20 cellular contexts compared by ENCODE assay signal in the genomic region with DNA sequence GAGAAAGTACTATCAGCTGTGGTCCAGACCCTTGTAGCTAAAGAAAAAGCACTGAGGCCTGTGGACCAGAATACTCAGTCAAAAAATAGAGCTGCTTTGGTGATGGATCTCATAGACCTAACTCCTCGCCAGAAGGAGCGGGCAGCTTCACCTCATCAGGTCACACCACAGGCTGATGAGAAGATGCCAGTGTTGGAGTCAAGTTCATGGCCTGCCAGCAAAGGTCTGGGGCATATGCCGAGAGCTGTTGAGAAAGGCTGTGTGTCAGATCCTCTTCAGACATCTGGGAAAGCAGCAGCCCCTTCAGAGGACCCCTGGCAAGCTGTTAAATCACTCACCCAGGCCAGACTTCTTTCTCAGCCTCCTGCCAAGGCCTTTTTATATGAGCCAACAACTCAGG. TPM values are rescaled to one million over a fixed set of nuclear protein-coding genes. Genes with fewer than 3 reads are reported as not detected.
DNase-seq lines count a peak whose midpoint lies in the region; ATAC-seq and TF ChIP-seq lines count a peak whose summit lies in the region.
"Had no signal": no experiment of that assay in that cellular context is flagged by ENCODE, and none has a peak within 500 bp of the region (broad histone marks: within the 10 kb centered on the region; RNA-seq: fewer than 3 reads in every experiment).

No MANE protein-coding gene starts in this region.

- no peak for ATAC-seq in activated CD8-positive, alpha-beta memory T cell treated with anti-CD3 and anti-CD28 coated beads, Interleukin-2, amount 10 ng/mL, durations not matched to agents 7 days and 5 days
- ATAC-seq in left colon, result no peak

- H2BK12ac ChIP-seq in neuronal stem cell (ENCODE audit: low read length), result no peak overlapping the region

- intact Hi-C loops in CD14-positive monocyte (cut with micrococcal nuclease), result no loop called here
- intact Hi-C loops in left colon (cut with DNase I, micrococcal nuclease), result no loop called here

- no peak overlapping the region for H2BK15ac ChIP-seq in neuronal stem cell (ENCODE audit: low read length)

- H3K79me1 ChIP-seq in neuronal stem cell (ENCODE audit: low read depth, low read length), result no peaks in the 10 kb centered on the region

- no peak overlapping the region for H3K4me3 ChIP-seq in neuronal stem cell (ENCODE audit: low read length in 2 of 2)
- H3K4me3 ChIP-seq: coronary artery, PC-9, suprapubic skin had no signal

- H3K4me1 Mint-ChIP-seq in activated CD8-positive, alpha-beta memory T cell treated with anti-CD3 and anti-CD28 coated beads, Interleukin-2, amount 10 ng/mL, durations not matched to agents 7 days and 5 days, result peaks cover 59% of the 10 kb centered on the region
- peaks cover 55% of the 10 kb centered on the region for H3K4me1 Mint-ChIP-seq in CD14-positive monocyte

- WGBS in neuronal stem cell (ENCODE audit: extremely low coverage in 2 of 2, insufficient read length in 2 of 2, insufficient replicate concordance in 1 of 2), 2 donors, result no CpG with 5 or more reads among the region's 3 CpGs

- H3K4me2 ChIP-seq in neuronal stem cell (ENCODE audit: insufficient read depth, low read length, poor library complexity, severe bottlenecking), result no peak overlapping the region
- H3K4me2 ChIP-seq: KMS-11, PC-9 had no signal

- no peaks in the 10 kb centered on the region for H3K9me3 ChIP-seq in neuronal stem cell (replicated peaks in 1 of 2; ENCODE audit: control insufficient read depth in 2 of 2, insufficient read depth in 1 of 2, low read depth in 1 of 2, low read length in 2 of 2)
- H3K9me3 ChIP-seq: suprapubic skin had no signal

- no peak overlapping the region for H2AK5ac ChIP-seq in neuronal stem cell (ENCODE audit: low read depth, low read length)

- no peaks in the 10 kb centered on the region for H3K4me1 ChIP-seq in neuronal stem cell (ENCODE audit: control insufficient read depth in 2 of 2, insufficient read depth in 1 of 2, low read depth in 1 of 2, low read length in 2 of 2)

- CTCF ChIA-PET in activated CD8-positive, alpha-beta memory T cell treated with anti-CD3 and anti-CD28 coated beads, Interleukin-2, amount 10 ng/mL, durations not matched to agents 7 days and 5 days (lab: Charles Lee), result interaction anchor here (1.5 to 1.7 kb wide), 2 partner anchors 15 to 161 kb away, joined by 3 to 5 read pairs; no protein-coding TSS in a partner anchor

- H3K36me3 Mint-ChIP-seq in activated CD8-positive, alpha-beta memory T cell treated with anti-CD3 and anti-CD28 coated beads, Interleukin-2, amount 10 ng/mL, durations not matched to agents 7 days and 5 days, result peaks cover 61% of the 10 kb centered on the region
- peaks cover 68 to 78% of the 10 kb centered on the region in 2 donors for H3K36me3 Mint-ChIP-seq in CD14-positive monocyte

- H3K4me3 Mint-ChIP-seq in activated CD8-positive, alpha-beta memory T cell treated with anti-CD3 and anti-CD28 coated beads, Interleukin-2, amount 10 ng/mL, durations not matched to agents 7 days and 5 days, result no peak overlapping the region
- H3K4me3 Mint-ChIP-seq in CD14-positive monocyte, result no peak overlapping the region

- H3K18ac ChIP-seq in neuronal stem cell (ENCODE audit: low read length), result no peak overlapping the region

- no peaks in the 10 kb centered on the region for H3K27me3 Mint-ChIP-seq in activated CD8-positive, alpha-beta memory T cell treated with anti-CD3 and anti-CD28 coated beads, Interleukin-2, amount 10 ng/mL, durations not matched to agents 7 days and 5 days
- H3K27me3 Mint-ChIP-seq in CD14-positive monocyte (ENCODE audit: low read depth in 3 of 3), result peaks cover 0 to 2% (median 0%) of the 10 kb centered on the region in 3 donors

- H3K36me3 ChIP-seq in neuronal stem cell (replicated peaks in 1 of 2; ENCODE audit: control insufficient read depth in 2 of 2, insufficient read depth in 2 of 2, low read length in 2 of 2), result peaks cover 0 to 51% of the 10 kb centered on the region in 2 donors

- no peak overlapping the region for H3K14ac ChIP-seq in neuronal stem cell (ENCODE audit: low read length)

- H2BK120ac ChIP-seq in neuronal stem cell (ENCODE audit: low read depth, low read length), result no peak overlapping the region

- no peak overlapping the region for H3K23ac ChIP-seq in neuronal stem cell (ENCODE audit: low read depth, low read length, poor library complexity)

- H3K27ac ChIP-seq in VCaP (peak overlapping the region; percentile 45; the same call in 1 of the 2 replicates), neuronal stem cell (replicated peaks; ENCODE audit: low read length) (no peak overlapping the region)
- H3K27ac ChIP-seq: coronary artery, KMS-11, PC-9, suprapubic skin had no signal

- no peaks in the 10 kb centered on the region for H3K9me3 Mint-ChIP-seq in activated CD8-positive, alpha-beta memory T cell treated with anti-CD3 and anti-CD28 coated beads, Interleukin-2, amount 10 ng/mL, durations not matched to agents 7 days and 5 days (ENCODE audit: low read depth)
- H3K9me3 Mint-ChIP-seq in CD14-positive monocyte, result no peaks in the 10 kb centered on the region

- H2BK5ac ChIP-seq in neuronal stem cell (ENCODE audit: low read length), result no peak overlapping the region

- H3K27me3 ChIP-seq in neuronal stem cell (ENCODE audit: control insufficient read depth in 3 of 3, insufficient read depth in 3 of 3, low read depth in 1 of 3, low read length in 3 of 3), result peaks cover 0 to 18% (median 0%) of the 10 kb centered on the region in 3 experiments
- H3K27me3 ChIP-seq: suprapubic skin had no signal

- peak overlapping the region; percentile 18 for H3K27ac Mint-ChIP-seq in activated CD8-positive, alpha-beta memory T cell treated with anti-CD3 and anti-CD28 coated beads, Interleukin-2, amount 10 ng/mL, durations not matched to agents 7 days and 5 days
- peak overlapping the region in 4 of 7 donors; percentile 6 to 83 (median 50) for H3K27ac Mint-ChIP-seq in CD14-positive monocyte

- no peak for DNase-seq in activated CD8-positive, alpha-beta memory T cell treated with anti-CD3 and anti-CD28 coated beads, Interleukin-2, amount 10 ng/mL, durations not matched to agents 7 days and 5 days
- no peak for DNase-seq in activated CD8-positive, alpha-beta memory T cell treated with anti-CD3 and anti-CD28 coated beads, Interleukin-2, amount 50 U/mL, for 48 hours
- DNase-seq in CD14-positive monocyte (ENCODE audit: low spot score), result no peak
- DNase-seq in neuronal stem cell (ENCODE audit: low spot score), result no peak
- DNase-seq in left colon, result no peak
- DNase-seq in activated CD4-positive, CD25-positive, alpha-beta regulatory T cell (lab: John Stamatoyannopoulos, UW), result no peak
- DNase-seq in HT-29 (ENCODE audit: low spot score), result no peak
- DNase-seq: activated CD4-positive, alpha-beta T cell treated with anti-CD3 and anti-CD28 coated beads, Interleukin-2, amount 50 U/mL, for 4 hours; anterior cingulate cortex; NCI-H1436; NCI-H2107; NCI-H510A treated with DMSO at 0.1 percent for 48 hours; PC-9; SHP77 treated with DMSO at 0.1 percent for 48 hours; small intestine; stimulated activated CD4-positive, alpha-beta T cell treated with anti-CD3 and anti-CD28 coated beads, Interleukin-1b, Interleukin-23, amount 100 ng/mL, for 48 hours had no signal

- peak overlapping the region; percentile 11 for H2AFZ ChIP-seq in neuronal stem cell (ENCODE audit: low read length)
- H2AFZ ChIP-seq: PC-9 had no signal

- H3K9ac ChIP-seq in neuronal stem cell (ENCODE audit: low read depth, low read length, poor library complexity), result no peak overlapping the region
- H3K9ac ChIP-seq: KMS-11 had no signal

- no peak overlapping the region for H3K4ac ChIP-seq in neuronal stem cell (ENCODE audit: low read length)

- no peak overlapping the region for H4K8ac ChIP-seq in neuronal stem cell (ENCODE audit: low read depth, low read length)

- TF ChIP-seq CTCF in CD14-positive monocyte (IDR thresholded peaks at IDR 0.05), result no peak
- no peak for TF ChIP-seq CTCF in VCaP (conservative IDR thresholded peaks at IDR 0.05)

- no peak overlapping the region for H4K91ac ChIP-seq in neuronal stem cell (ENCODE audit: low read depth, low read length, poor library complexity)

RNA-seq across cellular contexts. Expression of gene RAB24, which starts 8.9 kb away (rescaled TPM):
- 10 to 100 TPM; 40.5 to 50.8 TPM for total RNA-seq in activated CD8-positive, alpha-beta memory T cell treated with anti-CD3 and anti-CD28 coated beads, Interleukin-2, amount 10 ng/mL, durations not matched to agents 7 days and 5 days
- 10 to 100 TPM; 74.3 to 94.4 TPM for polyA plus RNA-seq in CD14-positive monocyte
- polyA plus RNA-seq in neuronal stem cell (2013, experiment 1 of 2), result 18.1 TPM
- 18.6 TPM for polyA plus RNA-seq in neuronal stem cell (2013, experiment 2 of 2)
- total RNA-seq in left colon, result 10 to 100 TPM; 30.4 to 34.5 TPM
- 33.7 and 33.8 TPM in 2 replicates for total RNA-seq in HT-29 (2014; rRNA removed; shearing (Covaris generic))

RNA-seq across cellular contexts. Expression of gene PRELID1, which starts 9.0 kb away (rescaled TPM):
- 100 to 1,000 TPM; 173 to 228 TPM for total RNA-seq in activated CD8-positive, alpha-beta memory T cell treated with anti-CD3 and anti-CD28 coated beads, Interleukin-2, amount 10 ng/mL, durations not matched to agents 7 days and 5 days
- 100 to 1,000 TPM; 490 to 510 TPM for polyA plus RNA-seq in CD14-positive monocyte
- polyA plus RNA-seq in neuronal stem cell (2013, experiment 1 of 2), result 147 TPM
- polyA plus RNA-seq in neuronal stem cell (2013, experiment 2 of 2), result 145 TPM
- 100 to 1,000 TPM; 263 to 276 TPM for total RNA-seq in left colon
- 556 and 582 TPM in 2 replicates for total RNA-seq in HT-29 (2014; rRNA removed; shearing (Covaris generic))

RNA-seq across cellular contexts. Expression of gene MXD3, which starts 17.1 kb away (rescaled TPM):
- total RNA-seq in activated CD8-positive, alpha-beta memory T cell treated with anti-CD3 and anti-CD28 coated beads, Interleukin-2, amount 10 ng/mL, durations not matched to agents 7 days and 5 days, result 100 to 1,000 TPM in 1 of 2 experiments, 10 to 100 TPM in 1; 60.2 to 117 TPM
- polyA plus RNA-seq in CD14-positive monocyte, result 10 to 100 TPM; 21.5 to 25.5 TPM
- polyA plus RNA-seq in neuronal stem cell (2013, experiment 1 of 2), result 32.1 TPM
- 29.6 TPM for polyA plus RNA-seq in neuronal stem cell (2013, experiment 2 of 2)
- 10 to 100 TPM in 1 of 2 donors, 1 to 10 TPM in 1; 8.3 to 12.9 TPM for total RNA-seq in left colon
- total RNA-seq in HT-29 (2014; rRNA removed; shearing (Covaris generic)), result 55.7 and 75.5 TPM in 2 replicates

RNA-seq across cellular contexts. Expression of gene LMAN2, which starts 56.8 kb away (rescaled TPM):
- total RNA-seq in activated CD8-positive, alpha-beta memory T cell treated with anti-CD3 and anti-CD28 coated beads, Interleukin-2, amount 10 ng/mL, durations not matched to agents 7 days and 5 days, result 100 to 1,000 TPM; 133 to 140 TPM
- polyA plus RNA-seq in CD14-positive monocyte, result 100 to 1,000 TPM; 259 to 275 TPM
- 131 TPM for polyA plus RNA-seq in neuronal stem cell (2013, experiment 1 of 2)
- 132 TPM for polyA plus RNA-seq in neuronal stem cell (2013, experiment 2 of 2)
- 100 to 1,000 TPM; 139 to 141 TPM for total RNA-seq in left colon
- total RNA-seq in HT-29 (2014; rRNA removed; shearing (Covaris generic)), result 234 and 262 TPM in 2 replicates
